Comparison of ENCODE assay signal across 25 cellular contexts in genomic region chr22:42001127-42001526, GRCh38. TPM values are rescaled to one million over a fixed set of nuclear protein-coding genes. Genes with fewer than 3 reads are reported as not detected.
DNase-seq lines count a peak whose midpoint lies in the region; ATAC-seq, FAIRE-seq and TF ChIP-seq lines count a peak whose summit lies in the region.
"Had no signal": no experiment of that assay in that cellular context is flagged by ENCODE, and none has a peak within 500 bp of the region (broad histone marks: within the 10 kb centered on the region; RNA-seq: fewer than 3 reads in every experiment).

No MANE protein-coding gene starts in this region.

- no peaks in the 10 kb centered on the region for H3K27me3 ChIP-seq in CD4-positive, alpha-beta T cell (ENCODE audit: control insufficient read depth, insufficient read depth, low read length)
- peaks cover 7 to 24% of the 10 kb centered on the region in 2 experiments; a peak in 3 of 5 replicates for H3K27me3 ChIP-seq in K562 (ENCODE audit: control insufficient read depth in 2 of 2, insufficient read depth in 2 of 2, low read length in 2 of 2)
- H3K27me3 ChIP-seq: breast epithelium, colonic mucosa had no signal

- no TSS peak for BruUV-seq in K562 (replicated peaks; lab: Mats Ljungman, UMichigan)

- in situ Hi-C loops in K562 (cut with MboI) = no loop called here

- no peak for TF ChIP-seq CTCF in CD4-positive, alpha-beta T cell (IDR thresholded peaks at IDR 0.05)
- TF ChIP-seq CTCF in K562 (IDR thresholded peaks at IDR 0.05 in 2 of 3, conservative IDR thresholded peaks at IDR 0.05 in 1 of 3; ENCODE audit: insufficient read depth in 2 of 3, low read depth in 1 of 3, low read length in 3 of 3) = no peak

- CTCF ChIA-PET in CD4-positive, alpha-beta T cell (lab: Charles Lee) = no interaction called here
- CTCF ChIA-PET in K562 (lab: Yijun Ruan, JAX; ENCODE audit: low intra/inter-chr PET ratio) = no interaction called here

- H3K79me2 ChIP-seq in K562 (ENCODE audit: control insufficient read depth, insufficient read depth, low read length) = no peaks in the 10 kb centered on the region

- no peaks in the 10 kb centered on the region for H4K20me1 ChIP-seq in K562 (replicated peaks; ENCODE audit: control insufficient read depth, insufficient read depth, low read length)

- 6% methylated on average over 8 of the region's 8 CpGs for WGBS in K562 (ENCODE audit: insufficient coverage, low coverage, missing lambda C conversion rate)

- H3K4me1 Mint-ChIP-seq in CD4-positive, alpha-beta T cell (ENCODE audit: low read depth) = peaks cover 23% of the 10 kb centered on the region
- peaks cover 19% of the 10 kb centered on the region for H3K4me1 Mint-ChIP-seq in stimulated activated naive CD8-positive, alpha-beta T cell treated with anti-CD3 and anti-CD28 coated beads, Interleukin-15, amount 100 ng/mL, for 72 hours
- H3K4me1 Mint-ChIP-seq in activated naive CD8-positive, alpha-beta T cell treated with anti-CD3 and anti-CD28 coated beads for 36 hours = peaks cover 11% of the 10 kb centered on the region

- peak overlapping the region; percentile 12 for H3K27ac Mint-ChIP-seq in CD4-positive, alpha-beta T cell
- no peak overlapping the region for H3K27ac Mint-ChIP-seq in stimulated activated naive CD8-positive, alpha-beta T cell treated with anti-CD3 and anti-CD28 coated beads, Interleukin-15, amount 100 ng/mL, for 72 hours
- H3K27ac Mint-ChIP-seq in activated naive CD8-positive, alpha-beta T cell treated with anti-CD3 and anti-CD28 coated beads for 36 hours = no peak overlapping the region
- H3K27ac Mint-ChIP-seq: activated CD4-positive, alpha-beta T cell treated with anti-CD3 and anti-CD28 coated beads for 36 hours had no signal

- no peak overlapping the region for H2AFZ ChIP-seq in K562 (ENCODE audit: low read depth, low read length)

- TF ChIP-seq POLR2A in K562 (conservative IDR thresholded peaks at IDR 0.05) = no peak

- H3K9ac ChIP-seq in K562 (ENCODE audit: insufficient read depth in 1 of 2, low read depth in 2 of 2, low read length in 2 of 2) = no peak overlapping the region

- no peaks in the 10 kb centered on the region for H3K36me3 ChIP-seq in K562 (ENCODE audit: control insufficient read depth, insufficient read depth, low read length)
- H3K36me3 ChIP-seq: breast epithelium, colonic mucosa, SJSA1 had no signal

- peaks cover 16% of the 10 kb centered on the region for H3K36me3 Mint-ChIP-seq in CD4-positive, alpha-beta T cell (ENCODE audit: low read depth)
- peaks cover 24% of the 10 kb centered on the region for H3K36me3 Mint-ChIP-seq in activated naive CD8-positive, alpha-beta T cell treated with anti-CD3 and anti-CD28 coated beads for 36 hours

- intact Hi-C loops in CD4-positive, alpha-beta T cell (cut with DNase I, micrococcal nuclease) = no loop called here
- intact Hi-C loops in K562 (cut with micrococcal nuclease) = no loop called here
- intact Hi-C loops in sciatic nerve (cut with DNase I) = no loop called here

- no peak overlapping the region for H3K4me3 ChIP-seq in K562
- H3K4me3 ChIP-seq: A549, breast epithelium, colonic mucosa, SJSA1, skin epidermis had no signal

- no peak for TF ChIP-seq EP300 in K562 (IDR thresholded peaks at IDR 0.05; ENCODE audit: low read length)

- H3K9me3 Mint-ChIP-seq in CD4-positive, alpha-beta T cell = peaks cover 11% of the 10 kb centered on the region
- H3K9me3 Mint-ChIP-seq in stimulated activated naive CD8-positive, alpha-beta T cell treated with anti-CD3 and anti-CD28 coated beads, Interleukin-15, amount 100 ng/mL, for 72 hours = peaks cover 11 to 23% of the 10 kb centered on the region in 2 donors
- peaks cover 12% of the 10 kb centered on the region for H3K9me3 Mint-ChIP-seq in activated naive CD8-positive, alpha-beta T cell treated with anti-CD3 and anti-CD28 coated beads for 36 hours

- H3K4me3 Mint-ChIP-seq in CD4-positive, alpha-beta T cell = no peak overlapping the region
- H3K4me3 Mint-ChIP-seq in stimulated activated naive CD8-positive, alpha-beta T cell treated with anti-CD3 and anti-CD28 coated beads, Interleukin-15, amount 100 ng/mL, for 72 hours = no peak overlapping the region
- H3K4me3 Mint-ChIP-seq in activated naive CD8-positive, alpha-beta T cell treated with anti-CD3 and anti-CD28 coated beads for 36 hours = no peak overlapping the region
- H3K4me3 Mint-ChIP-seq: activated CD4-positive, alpha-beta T cell treated with anti-CD3 and anti-CD28 coated beads for 36 hours had no signal

- DNase-seq in CD4-positive, alpha-beta T cell = no peak
- peak; percentile 13 for DNase-seq in HS-5 (ENCODE audit: low read depth)
- no peak for DNase-seq in K562 (ENCODE audit: extremely low read depth in 1 of 4, low spot score in 3 of 4)
- DNase-seq in iris pigment epithelial cell (ENCODE audit: low read depth) = peak; percentile 27
- no peak for DNase-seq in sciatic nerve (ENCODE audit: low spot score)
- DNase-seq in stimulated activated naive CD8-positive, alpha-beta T cell treated with anti-CD3 and anti-CD28 coated beads, Interleukin-15, amount 100 ng/mL, for 72 hours = no peak
- DNase-seq in activated naive CD8-positive, alpha-beta T cell treated with anti-CD3 and anti-CD28 coated beads for 36 hours = no peak
- DNase-seq: activated CD4-positive, alpha-beta T cell treated with anti-CD3 and anti-CD28 coated beads for 36 hours; activated naive CD4-positive, alpha-beta T cell treated with Interleukin-2 at 50 U/mL for 16 hours; activated T-cell treated with anti-CD3 and anti-CD28 coated beads, Interleukin-2, amount 50 U/mL, for 48 hours; amniotic stem cell; CD8-positive, alpha-beta memory T cell; colonic mucosa; DMS53; KBM-7; MM.1S; naive B cell; NCI-H1436; occipital lobe had no signal

- no peak for ATAC-seq in CD4-positive, alpha-beta T cell (ENCODE audit: poor library complexity)
- ATAC-seq in K562 (no peak), GM19467 (IDR thresholded peaks at IDR 0.05; ENCODE audit: unreplicated experiment) (no peak), sciatic nerve (no peak)
- ATAC-seq in stimulated activated naive CD8-positive, alpha-beta T cell treated with anti-CD3 and anti-CD28 coated beads, Interleukin-15, amount 100 ng/mL, for 72 hours = no peak
- ATAC-seq: A549; activated CD4-positive, alpha-beta T cell treated with anti-CD3 and anti-CD28 coated beads for 36 hours; left lobe of liver had no signal

- no peaks in the 10 kb centered on the region for H3K9me1 ChIP-seq in K562 (ENCODE audit: control insufficient read depth, insufficient read depth, low read length)

- H3K4me1 ChIP-seq in K562 (replicated peaks in 1 of 2; ENCODE audit: control insufficient read depth in 2 of 2, insufficient read depth in 2 of 2, low read length in 2 of 2) = peaks cover 0 to 6% of the 10 kb centered on the region in 2 experiments; a peak in 2 of 5 replicates
- H3K4me1 ChIP-seq: breast epithelium, colonic mucosa, SJSA1 had no signal

- H3K27me3 Mint-ChIP-seq in CD4-positive, alpha-beta T cell = no peaks in the 10 kb centered on the region
- H3K27me3 Mint-ChIP-seq in stimulated activated naive CD8-positive, alpha-beta T cell treated with anti-CD3 and anti-CD28 coated beads, Interleukin-15, amount 100 ng/mL, for 72 hours = peaks cover 13% of the 10 kb centered on the region
- H3K27me3 Mint-ChIP-seq in activated naive CD8-positive, alpha-beta T cell treated with anti-CD3 and anti-CD28 coated beads for 36 hours = no peaks in the 10 kb centered on the region
- H3K27me3 Mint-ChIP-seq: activated CD4-positive, alpha-beta T cell treated with anti-CD3 and anti-CD28 coated beads for 36 hours had no signal

- TF ChIP-seq RAD21 in K562 (CRISPR knock-in tag; conservative IDR thresholded peaks at IDR 0.05 in 1 of 2, IDR thresholded peaks at IDR 0.05 in 1 of 2) = no peak

- POLR2A ChIA-PET in CD4-positive, alpha-beta T cell (lab: Charles Lee) = no interaction called here
- POLR2A ChIA-PET in K562 (lab: Yijun Ruan, JAX) = no interaction called here

- no peak overlapping the region for H3K27ac ChIP-seq in CD4-positive, alpha-beta T cell (ENCODE audit: low read depth, low read length)
- H3K27ac ChIP-seq in K562 (ENCODE audit: extremely low read depth, low read depth, low read length) = no peak overlapping the region
- H3K27ac ChIP-seq: A549, breast epithelium, colonic mucosa, SJSA1, skin epidermis had no signal

- H3K4me2 ChIP-seq in K562 (ENCODE audit: insufficient read depth, low read length) = no peak overlapping the region
- H3K4me2 ChIP-seq: A549 had no signal

- H3K9me3 ChIP-seq in CD4-positive, alpha-beta T cell (ENCODE audit: control insufficient read depth, low read length) = peaks cover 12% of the 10 kb centered on the region
- no peaks in the 10 kb centered on the region for H3K9me3 ChIP-seq in K562 (replicated peaks; ENCODE audit: control insufficient read depth, insufficient read depth, low read depth, low read length)
- H3K9me3 ChIP-seq: colonic mucosa, SJSA1 had no signal

- no peak for FAIRE-seq in K562 (lab: Jason Lieb, UNC)
- FAIRE-seq: A549 had no signal

RNA-seq across cellular contexts. Expression of gene WBP2NL, which starts 2.5 kb away (rescaled TPM):
- 1 to 10 TPM in 1 of 2 experiments, under 1 TPM in 1; 0.38 to 1.7 TPM for total RNA-seq in CD4-positive, alpha-beta T cell
- total RNA-seq in K562 (2011; cell fraction: chromatin; rRNA removed; ENCODE audit: low replicate concordance) = not detected in 2 replicates
- total RNA-seq in K562 (2011; cell fraction: nucleolus; rRNA removed) = not detected in 2 replicates
- total RNA-seq in K562 (2011; cell fraction: nucleoplasm; rRNA removed) = not detected in 2 replicates
- total RNA-seq in K562 (2014; rRNA removed) (not detected in 2 replicates), K562 (2014; rRNA removed; fragmentation: Illumina TruSeq; extraction: Trizol) (not detected in 2 replicates), K562 (2015; rRNA removed; fragmentation: Illumina TruSeq; extraction: Trizol) (not detected in 2 replicates), K562 (2021) (not detected in 2 replicates), sciatic nerve (9.4 TPM)
- polyA plus RNA-seq in K562 (2011; rRNA removed) (not detected in 2 replicates), K562 (2014; fragmentation: Illumina TruSeq; extraction: Trizol) (not detected in 2 replicates), K562 (2014; fragmentation: Nextera tagmentation; extraction: Ambion mirVana) (not detected), K562 (2014; rRNA removed) (not detected in 2 replicates)
- polyA plus RNA-seq in K562 (2011; cell fraction: cytosol; rRNA removed) = not detected in 2 replicates
- not detected in 2 replicates for polyA plus RNA-seq in K562 (2011; cell fraction: nucleus; rRNA removed)
- polyA plus RNA-seq in K562 (2012) = not detected in 2 replicates
- polyA minus RNA-seq in K562 (2011; rRNA and poly(A)+ RNA removed) = not detected in 2 replicates
- not detected in 2 replicates for polyA minus RNA-seq in K562 (2011; cell fraction: cytosol; rRNA and poly(A)+ RNA removed)
- polyA minus RNA-seq in K562 (2011; cell fraction: nucleus; rRNA and poly(A)+ RNA removed) = not detected in 2 replicates
- total RNA-seq in activated naive CD8-positive, alpha-beta T cell treated with anti-CD3 and anti-CD28 coated beads for 36 hours = under 1 TPM; 0.37 to 0.68 TPM
- total RNA-seq: SJSA1 had no signal

RNA-seq across cellular contexts. Expression of gene SEPTIN3, which starts 31.9 kb away (rescaled TPM):
- under 1 TPM; 0.20 to 0.22 TPM for total RNA-seq in CD4-positive, alpha-beta T cell
- not detected in 2 replicates for total RNA-seq in K562 (2011; cell fraction: chromatin; rRNA removed; ENCODE audit: low replicate concordance)
- not detected in 2 replicates for total RNA-seq in K562 (2011; cell fraction: nucleolus; rRNA removed)
- total RNA-seq in K562 (2011; cell fraction: nucleoplasm; rRNA removed) = not detected in 2 replicates
- total RNA-seq in K562 (2014; rRNA removed) (not detected in 2 replicates), K562 (2014; rRNA removed; fragmentation: Illumina TruSeq; extraction: Trizol) (not detected in 2 replicates), K562 (2015; rRNA removed; fragmentation: Illumina TruSeq; extraction: Trizol) (not detected in 2 replicates), K562 (2021) (not detected in 2 replicates), sciatic nerve (35.5 TPM)
- polyA plus RNA-seq in K562 (2011; rRNA removed) (0.06 and 0.08 TPM in 2 replicates), K562 (2014; fragmentation: Illumina TruSeq; extraction: Trizol) (not detected in 2 replicates), K562 (2014; fragmentation: Nextera tagmentation; extraction: Ambion mirVana) (not detected), K562 (2014; rRNA removed) (not detected in 2 replicates)
- polyA plus RNA-seq in K562 (2011; cell fraction: cytosol; rRNA removed) = 0.01 TPM in 1 of 2 replicates, not detected in the other
- 0.03 and 0.10 TPM in 2 replicates for polyA plus RNA-seq in K562 (2011; cell fraction: nucleus; rRNA removed)
- polyA plus RNA-seq in K562 (2012) = 0.01 and 0.04 TPM in 2 replicates
- polyA minus RNA-seq in K562 (2011; rRNA and poly(A)+ RNA removed) = 0.06 TPM in 1 of 2 replicates, not detected in the other
- polyA minus RNA-seq in K562 (2011; cell fraction: cytosol; rRNA and poly(A)+ RNA removed) = not detected in 2 replicates
- not detected in 2 replicates for polyA minus RNA-seq in K562 (2011; cell fraction: nucleus; rRNA and poly(A)+ RNA removed)
- total RNA-seq in activated naive CD8-positive, alpha-beta T cell treated with anti-CD3 and anti-CD28 coated beads for 36 hours = under 1 TPM; 0.27 to 0.38 TPM
- total RNA-seq: left lobe of liver, SJSA1 had no signal
- polyA plus RNA-seq: CD8-positive, alpha-beta memory T cell had no signal

RNA-seq across cellular contexts. Expression of gene CENPM, which starts 54.2 kb away (rescaled TPM):
- 1 to 10 TPM; 7.6 to 8.4 TPM for total RNA-seq in CD4-positive, alpha-beta T cell
- 59.7 and 128 TPM in 2 replicates for total RNA-seq in K562 (2011; cell fraction: chromatin; rRNA removed; ENCODE audit: low replicate concordance)
- total RNA-seq in K562 (2011; cell fraction: nucleolus; rRNA removed) = 89.4 and 117 TPM in 2 replicates
- 68.9 and 92.5 TPM in 2 replicates for total RNA-seq in K562 (2011; cell fraction: nucleoplasm; rRNA removed)
- 67.7 and 77.1 TPM in 2 replicates for total RNA-seq in K562 (2014; rRNA removed)
- total RNA-seq in K562 (2014; rRNA removed; fragmentation: Illumina TruSeq; extraction: Trizol) = 9.9 and 11.3 TPM in 2 replicates
- 32.3 and 33.8 TPM in 2 replicates for total RNA-seq in K562 (2015; rRNA removed; fragmentation: Illumina TruSeq; extraction: Trizol)
- 36.2 and 37.4 TPM in 2 replicates for total RNA-seq in K562 (2021)
- 18.8 and 25.3 TPM in 2 replicates for polyA plus RNA-seq in K562 (2011; rRNA removed)
- 25.2 and 56.0 TPM in 2 replicates for polyA plus RNA-seq in K562 (2011; cell fraction: cytosol; rRNA removed)
- polyA plus RNA-seq in K562 (2011; cell fraction: nucleus; rRNA removed) = 59.7 and 86.8 TPM in 2 replicates
- polyA plus RNA-seq in K562 (2012) = 43.0 and 48.0 TPM in 2 replicates
- polyA plus RNA-seq in K562 (2014; fragmentation: Illumina TruSeq; extraction: Trizol) = 23.6 and 41.3 TPM in 2 replicates
- polyA plus RNA-seq in K562 (2014; fragmentation: Nextera tagmentation; extraction: Ambion mirVana) = 10 to 100 TPM; 19.3 to 36.7 TPM
- polyA plus RNA-seq in K562 (2014; rRNA removed) = 49.6 and 53.0 TPM in 2 replicates
- polyA minus RNA-seq in K562 (2011; rRNA and poly(A)+ RNA removed) = 16.4 and 23.1 TPM in 2 replicates
- 13.0 and 23.0 TPM in 2 replicates for polyA minus RNA-seq in K562 (2011; cell fraction: cytosol; rRNA and poly(A)+ RNA removed)
- 37.2 and 46.0 TPM in 2 replicates for polyA minus RNA-seq in K562 (2011; cell fraction: nucleus; rRNA and poly(A)+ RNA removed)
- total RNA-seq in sciatic nerve = not detected
- total RNA-seq in activated naive CD8-positive, alpha-beta T cell treated with anti-CD3 and anti-CD28 coated beads for 36 hours = 10 to 100 TPM; 70.5 to 76.5 TPM
- total RNA-seq: left lobe of liver had no signal

Comparison
In these comparisons a context has a peak if more than half of its experiments do, and no peak if none do; other contexts are left out.
1. DNase-seq: peak in HS-5 (single experiment) and iris pigment epithelial cell (single experiment); none in CD4-positive, alpha-beta T cell (0 of 10), K562 (0 of 4), sciatic nerve (single experiment), stimulated activated naive CD8-positive, alpha-beta T cell treated with anti-CD3 and anti-CD28 coated beads, Interleukin-15, amount 100 ng/mL, for 72 hours (0 of 2) and activated naive CD8-positive, alpha-beta T cell treated with anti-CD3 and anti-CD28 coated beads for 36 hours (single experiment).
2. RNA of gene SEPTIN3, which starts 31.9 kb away (total RNA-seq): 35.5 TPM in sciatic nerve (single experiment); 0.27 to 0.38 TPM in activated naive CD8-positive, alpha-beta T cell treated with anti-CD3 and anti-CD28 coated beads for 36 hours, 0.20 to 0.22 TPM in CD4-positive, alpha-beta T cell and not detected in K562; every median in the first group is over 10 times any median in the second.